ENCODE assay signal across 9 cellular contexts in genomic region chr1:27109103-27109822, GRCh38. TPM values are rescaled to one million over a fixed set of nuclear protein-coding genes. Genes with fewer than 3 reads are reported as not detected.
DNase-seq lines count a peak whose midpoint lies in the region; ATAC-seq and TF ChIP-seq lines count a peak whose summit lies in the region.
"Had no signal": no experiment of that assay in that cellular context is flagged by ENCODE, and none has a peak within 500 bp of the region (broad histone marks: within the 10 kb centered on the region; RNA-seq: fewer than 3 reads in every experiment).

No MANE protein-coding gene starts in this region.

- H3K4me1 Mint-ChIP-seq in endodermal cell: no peaks in the 10 kb centered on the region
- H3K4me1 Mint-ChIP-seq in type B pancreatic cell (ENCODE audit: unreplicated experiment): peaks cover 5% of the 10 kb centered on the region

- TF ChIP-seq CTCF in cardiac muscle cell (IDR thresholded peaks at IDR 0.05; ENCODE audit: low read depth, low read length) (peak; percentile 23), OCI-LY3 (IDR thresholded peaks at IDR 0.05; ENCODE audit: low read depth, low read length) (peak; percentile 36), endodermal cell (conservative IDR thresholded peaks at IDR 0.05) (peak; percentile 74), type B pancreatic cell (conservative IDR thresholded peaks at IDR 0.05) (peak; percentile 23), left ventricle myocardium inferior (IDR thresholded peaks at IDR 0.05; ENCODE audit: borderline replicate concordance) (no peak)

- intact Hi-C loops in left cardiac atrium (cut with DNase I) (loop anchor here (5.0 to 10.0 kb wide), 2 partner anchors 88 to 286 kb away; partner anchors contain the start of gene GPR3 (in 1 of the 2)), left ventricle myocardium inferior (cut with micrococcal nuclease) (loop anchor here (10.0 kb wide), 1 partner anchor 86 kb away; no protein-coding TSS in a partner anchor)

- no peak overlapping the region for H2AFZ ChIP-seq in OCI-LY3 (ENCODE audit: low read depth, low read length)

- H3K9me3 Mint-ChIP-seq in endodermal cell: no peaks in the 10 kb centered on the region
- no peaks in the 10 kb centered on the region for H3K9me3 Mint-ChIP-seq in type B pancreatic cell

- H3K36me3 ChIP-seq in cardiac muscle cell (no peaks in the 10 kb centered on the region), OCI-LY3 (replicated peaks; ENCODE audit: low read depth, low read length) (no peaks in the 10 kb centered on the region), endodermal cell (ENCODE audit: control insufficient read depth, insufficient read depth, low read length) (peaks cover 10% of the 10 kb centered on the region), left ventricle myocardium inferior (peaks cover 35% of the 10 kb centered on the region)

- no peak overlapping the region for H3K27ac Mint-ChIP-seq in endodermal cell
- H3K27ac Mint-ChIP-seq in type B pancreatic cell: no peak overlapping the region

- no peaks in the 10 kb centered on the region for H4K20me1 ChIP-seq in OCI-LY3 (ENCODE audit: insufficient read depth, low read length)

- H3K27me3 ChIP-seq in cardiac muscle cell: no peaks in the 10 kb centered on the region
- H3K27me3 ChIP-seq in OCI-LY3 (ENCODE audit: low read depth, low read length): no peaks in the 10 kb centered on the region
- H3K27me3 ChIP-seq in endodermal cell (ENCODE audit: control insufficient read depth, insufficient read depth, low read length, poor library complexity, severe bottlenecking): no peaks in the 10 kb centered on the region
- no peaks in the 10 kb centered on the region for H3K27me3 ChIP-seq in left ventricle myocardium inferior (ENCODE audit: low read depth)
- H3K27me3 ChIP-seq: left lung had no signal

- peak; percentile 29 to 36 for DNase-seq in cardiac muscle cell (ENCODE audit: low read depth in 1 of 2, low spot score in 1 of 2)
- no peak for DNase-seq in left cardiac atrium
- peak; percentile 90 for DNase-seq in endodermal cell
- DNase-seq in type B pancreatic cell (ENCODE audit: extremely low spot score, unreplicated experiment): no peak
- DNase-seq in left ventricle myocardium inferior: no peak
- DNase-seq in left lobe of liver (ENCODE audit: low spot score): no peak
- DNase-seq: left lung had no signal

- H3K9ac ChIP-seq in OCI-LY3 (ENCODE audit: low read length) (no peak overlapping the region), endodermal cell (ENCODE audit: extremely low read depth, low read length, poor library complexity, severe bottlenecking) (no peak overlapping the region)

- 93 to 94% methylated on average over 20 to 23 of the region's 23 CpGs for WGBS in endodermal cell (ENCODE audit: insufficient coverage in 1 of 2, insufficient read length in 1 of 2), 2 experiments

- H3K27me3 Mint-ChIP-seq in endodermal cell (ENCODE audit: insufficient read depth) (no peaks in the 10 kb centered on the region), type B pancreatic cell (no peaks in the 10 kb centered on the region)

- H3K36me3 Mint-ChIP-seq in endodermal cell (ENCODE audit: low read depth): peaks cover 31% of the 10 kb centered on the region
- H3K36me3 Mint-ChIP-seq in type B pancreatic cell: peaks cover 4% of the 10 kb centered on the region

- no peak overlapping the region for H3K4me2 ChIP-seq in OCI-LY3 (ENCODE audit: low read length)

- no peak overlapping the region for H3K4me3 Mint-ChIP-seq in endodermal cell
- no peak overlapping the region for H3K4me3 Mint-ChIP-seq in type B pancreatic cell

- H3K27ac ChIP-seq in cardiac muscle cell (no peak overlapping the region), OCI-LY3 (ENCODE audit: low read length) (no peak overlapping the region), endodermal cell (ENCODE audit: low read depth, low read length) (no peak overlapping the region), left ventricle myocardium inferior (replicated peaks) (no peak overlapping the region)
- H3K27ac ChIP-seq: left lung had no signal

- ATAC-seq in left cardiac atrium: no peak
- no peak for ATAC-seq in HG03571 (IDR thresholded peaks at IDR 0.05; ENCODE audit: unreplicated experiment)
- no peak for ATAC-seq in left lobe of liver
- ATAC-seq: left lung had no signal

- no peaks in the 10 kb centered on the region for H3K4me1 ChIP-seq in cardiac muscle cell (ENCODE audit: low read depth)
- peaks cover 15% of the 10 kb centered on the region for H3K4me1 ChIP-seq in OCI-LY3 (ENCODE audit: low read length)
- no peaks in the 10 kb centered on the region for H3K4me1 ChIP-seq in endodermal cell (ENCODE audit: control insufficient read depth, insufficient read depth, low read length)
- H3K4me1 ChIP-seq in left ventricle myocardium inferior: peaks cover 20% of the 10 kb centered on the region

- H3K4me3 ChIP-seq in cardiac muscle cell: no peak overlapping the region
- H3K4me3 ChIP-seq in OCI-LY3 (ENCODE audit: low read length): no peak overlapping the region
- H3K4me3 ChIP-seq in endodermal cell (ENCODE audit: low read length): no peak overlapping the region
- no peak overlapping the region for H3K4me3 ChIP-seq in left ventricle myocardium inferior
- H3K4me3 ChIP-seq: left lung had no signal

- no peaks in the 10 kb centered on the region for H3K9me3 ChIP-seq in cardiac muscle cell (ENCODE audit: low read depth)
- no peaks in the 10 kb centered on the region for H3K9me3 ChIP-seq in OCI-LY3 (ENCODE audit: insufficient read depth, low read length)
- H3K9me3 ChIP-seq in endodermal cell (ENCODE audit: control insufficient read depth, low read length): no peaks in the 10 kb centered on the region
- no peaks in the 10 kb centered on the region for H3K9me3 ChIP-seq in left ventricle myocardium inferior (replicated peaks)
- H3K9me3 ChIP-seq: left lung had no signal

- no peaks in the 10 kb centered on the region for H3K79me2 ChIP-seq in OCI-LY3 (ENCODE audit: low read length)

RNA-seq across cellular contexts. Expression of gene SLC9A1, which starts 45.7 kb away (rescaled TPM):
- 10.9 and 13.9 TPM in 2 replicates for total RNA-seq in cardiac muscle cell
- 18.7 and 19.4 TPM in 2 replicates for polyA plus RNA-seq in cardiac muscle cell
- 10 to 100 TPM; 17.4 to 37.3 TPM for total RNA-seq in left cardiac atrium
- 10 to 100 TPM; 25.9 to 34.7 TPM for total RNA-seq in endodermal cell
- polyA plus RNA-seq in endodermal cell (2013, experiment 1 of 2): 17.5 TPM
- 18.6 TPM for polyA plus RNA-seq in endodermal cell (2013, experiment 2 of 2)
- total RNA-seq in type B pancreatic cell (ENCODE audit: low replicate concordance): 28.8 and 41.9 TPM in 2 replicates
- 19.5 TPM for total RNA-seq in left ventricle myocardium inferior
- 2.7 TPM for total RNA-seq in left lobe of liver

Comparison
In these comparisons a context has a peak if more than half of its experiments do, and no peak if none do; other contexts are left out.
1. DNase-seq: peak in cardiac muscle cell (2 of 2) and endodermal cell (single experiment); none in left cardiac atrium (single experiment), type B pancreatic cell (single experiment), left ventricle myocardium inferior (single experiment) and left lobe of liver (single experiment).